Comparison of ENCODE assay signal across 8 cellular contexts in genomic region chr7:128108641-128109423, GRCh38.
DNase-seq lines count a peak whose midpoint lies in the region; ATAC-seq and TF ChIP-seq lines count a peak whose summit lies in the region.

No MANE protein-coding gene starts in this region.

- POLR2A ChIA-PET in activated CD8-positive, alpha-beta T cell treated with anti-CD3 and anti-CD28 coated beads, Interleukin-2, amount 10 ng/mL, durations not matched to agents 7 days and 5 days (lab: Charles Lee), result interaction anchor here (0.6 to 1.0 kb wide), 3 partner anchors 28 to 74 kb away, joined by 3 read pairs; no protein-coding TSS in a partner anchor

- CTCF ChIA-PET in activated CD8-positive, alpha-beta T cell treated with anti-CD3 and anti-CD28 coated beads, Interleukin-2, amount 10 ng/mL, durations not matched to agents 7 days and 5 days (lab: Charles Lee), result interaction anchor here (1.0 to 2.2 kb wide), 6 partner anchors 19 to 401 kb away, joined by 3 to 14 read pairs (median 3); no protein-coding TSS in a partner anchor

- peaks cover 98% of the 10 kb centered on the region for H3K4me1 ChIP-seq in DOHH2 (ENCODE audit: control insufficient read depth, low read length)
- peaks cover 16% of the 10 kb centered on the region for H3K4me1 ChIP-seq in upper lobe of right lung
- H3K4me1 ChIP-seq in SJCRH30, result no peaks in the 10 kb centered on the region

- DNase-seq in activated CD8-positive, alpha-beta T cell treated with anti-CD3 and anti-CD28 coated beads, Interleukin-2, amount 10 ng/mL, durations not matched to agents 7 days and 5 days, result peak; percentile 57
- DNase-seq in upper lobe of right lung (peak; percentile 34), DMS114 treated with DMSO at 0.1 percent for 48 hours (lab: John Stamatoyannopoulos, UW; ENCODE audit: unreplicated experiment) (no peak), SJCRH30 (no peak), DMS79 treated with DMSO at 0.1 percent for 48 hours (lab: John Stamatoyannopoulos, UW) (no peak)

- no peaks in the 10 kb centered on the region for H3K9me3 Mint-ChIP-seq in activated CD8-positive, alpha-beta T cell treated with anti-CD3 and anti-CD28 coated beads, Interleukin-2, amount 10 ng/mL, durations not matched to agents 7 days and 5 days (ENCODE audit: insufficient read depth)

- ATAC-seq in GM19438 (IDR thresholded peaks at IDR 0.05; ENCODE audit: low read depth, unreplicated experiment) (peak; percentile 82), HG03354 (IDR thresholded peaks at IDR 0.05; ENCODE audit: poor library complexity, severe bottlenecking, unreplicated experiment) (peak; percentile 81), upper lobe of right lung (peak; percentile 81)
- peak; percentile 78 for ATAC-seq in activated CD8-positive, alpha-beta T cell treated with anti-CD3 and anti-CD28 coated beads, Interleukin-2, amount 10 ng/mL, durations not matched to agents 7 days and 5 days

- H3K36me3 Mint-ChIP-seq in activated CD8-positive, alpha-beta T cell treated with anti-CD3 and anti-CD28 coated beads, Interleukin-2, amount 10 ng/mL, durations not matched to agents 7 days and 5 days (ENCODE audit: low read depth), result no peaks in the 10 kb centered on the region

- H3F3A ChIP-seq in DOHH2 (ENCODE audit: control insufficient read depth, insufficient read depth), result peaks cover 52% of the 10 kb centered on the region

- H3K79me2 ChIP-seq in DOHH2 (ENCODE audit: control insufficient read depth, low read length), result no peaks in the 10 kb centered on the region

- H3K27me3 Mint-ChIP-seq in activated CD8-positive, alpha-beta T cell treated with anti-CD3 and anti-CD28 coated beads, Interleukin-2, amount 10 ng/mL, durations not matched to agents 7 days and 5 days (ENCODE audit: low read depth), result no peaks in the 10 kb centered on the region

- H3K9me3 ChIP-seq in DOHH2 (ENCODE audit: control insufficient read depth, insufficient read depth, low read length) (no peaks in the 10 kb centered on the region), upper lobe of right lung (no peaks in the 10 kb centered on the region), SJCRH30 (replicated peaks) (no peaks in the 10 kb centered on the region)

- H3K27ac ChIP-seq in DOHH2 (ENCODE audit: low read depth, low read length) (peak overlapping the region; percentile 91), upper lobe of right lung (no peak overlapping the region), SJCRH30 (no peak overlapping the region)

- TF ChIP-seq CTCF in DOHH2 (IDR thresholded peaks at IDR 0.05; ENCODE audit: low read depth, low read length, poor library complexity, severe bottlenecking) (peak; percentile 4), upper lobe of right lung (IDR thresholded peaks at IDR 0.05) (no peak)

- peak overlapping the region; percentile 68 for H3K4me3 ChIP-seq in DOHH2 (ENCODE audit: low read length)
- no peak overlapping the region for H3K4me3 ChIP-seq in upper lobe of right lung
- no peak overlapping the region for H3K4me3 ChIP-seq in SJCRH30

- no peaks in the 10 kb centered on the region for H3K9me2 ChIP-seq in DOHH2 (replicated peaks; ENCODE audit: control insufficient read depth, low read length)

- peak overlapping the region; percentile 55 for H3K4me3 Mint-ChIP-seq in activated CD8-positive, alpha-beta T cell treated with anti-CD3 and anti-CD28 coated beads, Interleukin-2, amount 10 ng/mL, durations not matched to agents 7 days and 5 days

- H3K27me3 ChIP-seq in DOHH2 (ENCODE audit: control insufficient read depth, low read length) (no peaks in the 10 kb centered on the region), upper lobe of right lung (peaks cover 9% of the 10 kb centered on the region), SJCRH30 (no peaks in the 10 kb centered on the region)

- peak overlapping the region; percentile 94 for H3K27ac Mint-ChIP-seq in activated CD8-positive, alpha-beta T cell treated with anti-CD3 and anti-CD28 coated beads, Interleukin-2, amount 10 ng/mL, durations not matched to agents 7 days and 5 days

- H3K36me3 ChIP-seq in DOHH2 (ENCODE audit: control insufficient read depth, low read length) (no peaks in the 10 kb centered on the region), upper lobe of right lung (no peaks in the 10 kb centered on the region), SJCRH30 (no peaks in the 10 kb centered on the region)

- H3K4me1 Mint-ChIP-seq in activated CD8-positive, alpha-beta T cell treated with anti-CD3 and anti-CD28 coated beads, Interleukin-2, amount 10 ng/mL, durations not matched to agents 7 days and 5 days (ENCODE audit: low read depth), result peaks cover 80% of the 10 kb centered on the region

- intact Hi-C loops in upper lobe of right lung (cut with DNase I), result no loop called here

- H3K4me2 ChIP-seq in DOHH2 (ENCODE audit: low read length), result peak overlapping the region; percentile 89

- H4K20me1 ChIP-seq in DOHH2 (ENCODE audit: control insufficient read depth, insufficient read depth, low read depth, low read length), result no peaks in the 10 kb centered on the region

Comparison
In these comparisons a context has a peak if more than half of its experiments do, and no peak if none do; other contexts are left out.
1. DNase-seq: peak in activated CD8-positive, alpha-beta T cell treated with anti-CD3 and anti-CD28 coated beads, Interleukin-2, amount 10 ng/mL, durations not matched to agents 7 days and 5 days (single experiment) and upper lobe of right lung (single experiment); none in DMS114 treated with DMSO at 0.1 percent for 48 hours (single experiment), SJCRH30 (0 of 2) and DMS79 treated with DMSO at 0.1 percent for 48 hours (single experiment).
2. Peak in every context shown above with its lines, with median percentiles within 50 percentile points of each other: ATAC-seq.